Comparison of ENCODE assay signal across 1 cellular context in the genomic region with DNA sequence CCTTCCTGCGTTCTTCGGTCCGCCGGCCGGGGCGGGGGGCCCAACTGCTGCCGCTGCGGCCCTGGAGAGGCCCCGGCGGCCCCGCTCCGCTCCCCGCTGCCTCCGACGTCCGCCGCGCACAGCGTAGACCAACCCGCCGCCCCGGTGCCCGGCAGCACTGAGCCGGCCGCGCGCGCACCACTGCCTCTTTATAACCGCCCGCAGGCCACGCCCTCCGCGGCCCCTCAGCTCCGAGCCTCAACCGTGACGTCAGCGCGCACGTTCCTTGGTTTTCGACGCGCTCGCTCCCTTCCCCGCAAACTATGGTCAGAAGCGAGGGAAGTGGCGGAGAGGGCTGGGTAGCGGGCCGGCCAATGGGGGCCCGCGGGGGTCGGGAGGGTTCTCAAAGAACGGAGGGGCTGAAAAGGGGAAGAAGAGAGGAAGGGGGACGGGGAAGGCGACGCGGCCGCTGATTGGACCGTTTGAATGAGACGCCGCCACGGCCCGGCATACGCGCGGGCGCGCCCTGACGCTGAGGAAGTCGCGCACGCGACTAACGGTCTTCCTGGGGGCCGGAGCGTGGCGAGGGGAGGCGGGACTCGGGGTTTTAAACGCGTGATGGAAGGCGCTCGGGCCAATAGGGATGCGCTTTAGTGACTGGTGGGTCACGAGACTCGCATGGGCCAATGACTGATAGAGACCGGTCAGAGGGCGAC.
TF ChIP-seq lines count a peak whose summit lies in the region.

A gene (minus strand): TSS at position 164 of the 695 bp plus-strand sequence. CDS start 199 bp downstream, outside the sequence.

TF ChIP-seq in HepG2, 621 proteins besides CTCF, POLR2A, EP300 and RAD21 (continued from another document and continues in another):
- TF ChIP-seq, protein P1, sequence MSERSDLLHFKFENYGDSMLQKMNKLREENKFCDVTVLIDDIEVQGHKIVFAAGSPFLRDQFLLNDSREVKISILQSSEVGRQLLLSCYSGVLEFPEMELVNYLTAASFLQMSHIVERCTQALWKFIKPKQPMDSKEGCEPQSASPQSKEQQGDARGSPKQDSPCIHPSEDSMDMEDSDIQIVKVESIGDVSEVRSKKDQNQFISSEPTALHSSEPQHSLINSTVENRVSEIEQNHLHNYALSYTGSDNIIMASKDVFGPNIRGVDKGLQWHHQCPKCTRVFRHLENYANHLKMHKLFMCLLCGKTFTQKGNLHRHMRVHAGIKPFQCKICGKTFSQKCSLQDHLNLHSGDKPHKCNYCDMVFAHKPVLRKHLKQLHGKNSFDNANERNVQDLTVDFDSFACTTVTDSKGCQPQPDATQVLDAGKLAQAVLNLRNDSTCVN (CRISPR knock-in tag; IDR thresholded peaks at IDR 0.05; ENCODE audit: borderline replicate concordance) = no peak
- TF ChIP-seq, protein P2, sequence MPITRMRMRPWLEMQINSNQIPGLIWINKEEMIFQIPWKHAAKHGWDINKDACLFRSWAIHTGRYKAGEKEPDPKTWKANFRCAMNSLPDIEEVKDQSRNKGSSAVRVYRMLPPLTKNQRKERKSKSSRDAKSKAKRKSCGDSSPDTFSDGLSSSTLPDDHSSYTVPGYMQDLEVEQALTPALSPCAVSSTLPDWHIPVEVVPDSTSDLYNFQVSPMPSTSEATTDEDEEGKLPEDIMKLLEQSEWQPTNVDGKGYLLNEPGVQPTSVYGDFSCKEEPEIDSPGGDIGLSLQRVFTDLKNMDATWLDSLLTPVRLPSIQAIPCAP (CRISPR knock-in tag; IDR thresholded peaks at IDR 0.05; ENCODE audit: low read depth) = no peak
- no peak for TF ChIP-seq RCOR2 (CRISPR knock-in tag; IDR thresholded peaks at IDR 0.05)
- TF ChIP-seq, protein P3, sequence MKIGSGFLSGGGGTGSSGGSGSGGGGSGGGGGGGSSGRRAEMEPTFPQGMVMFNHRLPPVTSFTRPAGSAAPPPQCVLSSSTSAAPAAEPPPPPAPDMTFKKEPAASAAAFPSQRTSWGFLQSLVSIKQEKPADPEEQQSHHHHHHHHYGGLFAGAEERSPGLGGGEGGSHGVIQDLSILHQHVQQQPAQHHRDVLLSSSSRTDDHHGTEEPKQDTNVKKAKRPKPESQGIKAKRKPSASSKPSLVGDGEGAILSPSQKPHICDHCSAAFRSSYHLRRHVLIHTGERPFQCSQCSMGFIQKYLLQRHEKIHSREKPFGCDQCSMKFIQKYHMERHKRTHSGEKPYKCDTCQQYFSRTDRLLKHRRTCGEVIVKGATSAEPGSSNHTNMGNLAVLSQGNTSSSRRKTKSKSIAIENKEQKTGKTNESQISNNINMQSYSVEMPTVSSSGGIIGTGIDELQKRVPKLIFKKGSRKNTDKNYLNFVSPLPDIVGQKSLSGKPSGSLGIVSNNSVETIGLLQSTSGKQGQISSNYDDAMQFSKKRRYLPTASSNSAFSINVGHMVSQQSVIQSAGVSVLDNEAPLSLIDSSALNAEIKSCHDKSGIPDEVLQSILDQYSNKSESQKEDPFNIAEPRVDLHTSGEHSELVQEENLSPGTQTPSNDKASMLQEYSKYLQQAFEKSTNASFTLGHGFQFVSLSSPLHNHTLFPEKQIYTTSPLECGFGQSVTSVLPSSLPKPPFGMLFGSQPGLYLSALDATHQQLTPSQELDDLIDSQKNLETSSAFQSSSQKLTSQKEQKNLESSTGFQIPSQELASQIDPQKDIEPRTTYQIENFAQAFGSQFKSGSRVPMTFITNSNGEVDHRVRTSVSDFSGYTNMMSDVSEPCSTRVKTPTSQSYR (CRISPR knock-in tag; IDR thresholded peaks at IDR 0.05; ENCODE audit: borderline replicate concordance) = no peak
- TF ChIP-seq RORA (CRISPR knock-in tag; IDR thresholded peaks at IDR 0.05) = no peak
- no peak; the same call in 1 of the 2 replicates for TF ChIP-seq ZNF143 (CRISPR knock-in tag; IDR thresholded peaks at IDR 0.05)
- 0 out of 2 replicates have a peak, but pooled peaks have one; percentile 52 for TF ChIP-seq MAF1 (CRISPR knock-in tag; IDR thresholded peaks at IDR 0.05; ENCODE audit: borderline replicate concordance)
- TF ChIP-seq, protein P4, sequence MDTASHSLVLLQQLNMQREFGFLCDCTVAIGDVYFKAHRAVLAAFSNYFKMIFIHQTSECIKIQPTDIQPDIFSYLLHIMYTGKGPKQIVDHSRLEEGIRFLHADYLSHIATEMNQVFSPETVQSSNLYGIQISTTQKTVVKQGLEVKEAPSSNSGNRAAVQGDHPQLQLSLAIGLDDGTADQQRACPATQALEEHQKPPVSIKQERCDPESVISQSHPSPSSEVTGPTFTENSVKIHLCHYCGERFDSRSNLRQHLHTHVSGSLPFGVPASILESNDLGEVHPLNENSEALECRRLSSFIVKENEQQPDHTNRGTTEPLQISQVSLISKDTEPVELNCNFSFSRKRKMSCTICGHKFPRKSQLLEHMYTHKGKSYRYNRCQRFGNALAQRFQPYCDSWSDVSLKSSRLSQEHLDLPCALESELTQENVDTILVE (CRISPR knock-in tag; IDR thresholded peaks at IDR 0.05) = 0 out of 2 replicates have a peak, but pooled peaks have one; percentile 44
- no peak for TF ChIP-seq ISX (CRISPR knock-in tag; conservative IDR thresholded peaks at IDR 0.05)
- TF ChIP-seq, protein P5, sequence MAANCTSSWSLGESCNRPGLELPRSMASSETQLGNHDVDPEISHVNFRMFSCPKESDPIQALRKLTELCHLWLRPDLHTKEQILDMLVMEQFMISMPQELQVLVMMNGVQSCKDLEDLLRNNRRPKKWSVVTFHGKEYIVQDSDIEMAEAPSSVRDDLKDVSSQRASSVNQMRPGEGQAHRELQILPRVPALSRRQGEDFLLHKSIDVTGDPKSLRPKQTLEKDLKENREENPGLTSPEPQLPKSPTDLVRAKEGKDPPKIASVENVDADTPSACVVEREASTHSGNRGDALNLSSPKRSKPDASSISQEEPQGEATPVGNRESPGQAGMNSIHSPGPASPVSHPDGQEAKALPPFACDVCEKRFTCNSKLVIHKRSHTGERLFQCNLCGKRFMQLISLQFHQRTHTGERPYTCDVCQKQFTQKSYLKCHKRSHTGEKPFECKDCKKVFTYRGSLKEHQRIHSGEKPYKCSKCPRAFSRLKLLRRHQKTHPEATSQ (CRISPR knock-in tag; IDR thresholded peaks at IDR 0.05; ENCODE audit: borderline replicate concordance) = peak; percentile 55; the same call in 1 of the 2 replicates
- TF ChIP-seq CEBPB (IDR thresholded peaks at IDR 0.05; ENCODE audit: borderline replicate concordance, low read depth, low read length) = no peak
- TF ChIP-seq SATB2 (CRISPR knock-in tag; IDR thresholded peaks at IDR 0.05) = 0 out of 2 replicates have a peak, but pooled peaks have one; percentile 55
- TF ChIP-seq, protein P6, sequence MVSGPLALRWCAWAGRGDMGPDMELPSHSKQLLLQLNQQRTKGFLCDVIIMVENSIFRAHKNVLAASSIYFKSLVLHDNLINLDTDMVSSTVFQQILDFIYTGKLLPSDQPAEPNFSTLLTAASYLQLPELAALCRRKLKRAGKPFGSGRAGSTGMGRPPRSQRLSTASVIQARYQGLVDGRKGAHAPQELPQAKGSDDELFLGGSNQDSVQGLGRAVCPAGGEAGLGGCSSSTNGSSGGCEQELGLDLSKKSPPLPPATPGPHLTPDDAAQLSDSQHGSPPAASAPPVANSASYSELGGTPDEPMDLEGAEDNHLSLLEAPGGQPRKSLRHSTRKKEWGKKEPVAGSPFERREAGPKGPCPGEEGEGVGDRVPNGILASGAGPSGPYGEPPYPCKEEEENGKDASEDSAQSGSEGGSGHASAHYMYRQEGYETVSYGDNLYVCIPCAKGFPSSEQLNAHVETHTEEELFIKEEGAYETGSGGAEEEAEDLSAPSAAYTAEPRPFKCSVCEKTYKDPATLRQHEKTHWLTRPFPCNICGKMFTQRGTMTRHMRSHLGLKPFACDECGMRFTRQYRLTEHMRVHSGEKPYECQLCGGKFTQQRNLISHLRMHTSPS (CRISPR knock-in tag; IDR thresholded peaks at IDR 0.05; ENCODE audit: low read depth) = no peak
- TF ChIP-seq THYN1 (CRISPR knock-in tag; IDR thresholded peaks at IDR 0.05; ENCODE audit: borderline replicate concordance, low read depth) = no peak
- no peak; the same call in 1 of the 2 replicates for TF ChIP-seq TMF1 (CRISPR knock-in tag; IDR thresholded peaks at IDR 0.05; ENCODE audit: low read depth)
- TF ChIP-seq ZNF263 (CRISPR knock-in tag; IDR thresholded peaks at IDR 0.05) = no peak
- TF ChIP-seq ZNF570 (CRISPR knock-in tag; IDR thresholded peaks at IDR 0.05; ENCODE audit: borderline replicate concordance) = 0 out of 2 replicates have a peak, but pooled peaks have one; percentile 63
- TF ChIP-seq ZNF24 (IDR thresholded peaks at IDR 0.05) = no peak
- TF ChIP-seq ZFYVE20 (CRISPR knock-in tag; IDR thresholded peaks at IDR 0.05; ENCODE audit: borderline replicate concordance, low read depth) = no peak
- TF ChIP-seq, protein P7, sequence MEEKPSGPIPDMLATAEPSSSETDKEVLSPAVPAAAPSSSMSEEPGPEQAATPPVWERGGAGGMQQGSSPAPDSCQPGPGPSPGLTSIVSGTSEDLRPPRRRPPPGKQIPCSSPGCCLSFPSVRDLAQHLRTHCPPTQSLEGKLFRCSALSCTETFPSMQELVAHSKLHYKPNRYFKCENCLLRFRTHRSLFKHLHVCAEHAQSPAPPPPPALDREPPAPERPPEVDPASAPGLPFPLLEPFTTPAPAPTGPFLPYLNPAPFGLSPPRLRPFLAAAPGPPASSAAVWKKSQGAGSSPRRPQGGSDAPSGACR (CRISPR knock-in tag; IDR thresholded peaks at IDR 0.05) = no peak
- TF ChIP-seq ZNF138 (CRISPR knock-in tag; IDR thresholded peaks at IDR 0.05; ENCODE audit: low read depth) = no peak
- TF ChIP-seq, protein P8, sequence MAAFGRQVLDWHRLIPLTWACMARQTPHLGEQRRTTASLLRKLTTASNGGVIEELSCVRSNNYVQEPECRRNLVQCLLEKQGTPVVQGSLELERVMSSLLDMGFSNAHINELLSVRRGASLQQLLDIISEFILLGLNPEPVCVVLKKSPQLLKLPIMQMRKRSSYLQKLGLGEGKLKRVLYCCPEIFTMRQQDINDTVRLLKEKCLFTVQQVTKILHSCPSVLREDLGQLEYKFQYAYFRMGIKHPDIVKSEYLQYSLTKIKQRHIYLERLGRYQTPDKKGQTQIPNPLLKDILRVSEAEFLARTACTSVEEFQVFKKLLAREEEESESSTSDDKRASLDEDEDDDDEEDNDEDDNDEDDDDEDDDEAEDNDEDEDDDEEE (CRISPR knock-in tag; IDR thresholded peaks at IDR 0.05) = no peak
- TF ChIP-seq, protein P9, sequence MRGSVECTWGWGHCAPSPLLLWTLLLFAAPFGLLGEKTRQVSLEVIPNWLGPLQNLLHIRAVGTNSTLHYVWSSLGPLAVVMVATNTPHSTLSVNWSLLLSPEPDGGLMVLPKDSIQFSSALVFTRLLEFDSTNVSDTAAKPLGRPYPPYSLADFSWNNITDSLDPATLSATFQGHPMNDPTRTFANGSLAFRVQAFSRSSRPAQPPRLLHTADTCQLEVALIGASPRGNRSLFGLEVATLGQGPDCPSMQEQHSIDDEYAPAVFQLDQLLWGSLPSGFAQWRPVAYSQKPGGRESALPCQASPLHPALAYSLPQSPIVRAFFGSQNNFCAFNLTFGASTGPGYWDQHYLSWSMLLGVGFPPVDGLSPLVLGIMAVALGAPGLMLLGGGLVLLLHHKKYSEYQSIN (CRISPR knock-in tag; IDR thresholded peaks at IDR 0.05; ENCODE audit: borderline replicate concordance) = no peak
- no peak for TF ChIP-seq HES4 (CRISPR knock-in tag; IDR thresholded peaks at IDR 0.05; ENCODE audit: borderline replicate concordance)
- TF ChIP-seq, protein P10, sequence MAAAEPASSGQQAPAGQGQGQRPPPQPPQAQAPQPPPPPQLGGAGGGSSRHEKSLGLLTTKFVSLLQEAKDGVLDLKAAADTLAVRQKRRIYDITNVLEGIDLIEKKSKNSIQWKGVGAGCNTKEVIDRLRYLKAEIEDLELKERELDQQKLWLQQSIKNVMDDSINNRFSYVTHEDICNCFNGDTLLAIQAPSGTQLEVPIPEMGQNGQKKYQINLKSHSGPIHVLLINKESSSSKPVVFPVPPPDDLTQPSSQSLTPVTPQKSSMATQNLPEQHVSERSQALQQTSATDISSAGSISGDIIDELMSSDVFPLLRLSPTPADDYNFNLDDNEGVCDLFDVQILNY (CRISPR knock-in tag; conservative IDR thresholded peaks at IDR 0.05) = no peak
- TF ChIP-seq CREB1 (IDR thresholded peaks at IDR 0.05) = peak; percentile 98
- TF ChIP-seq CREB1 (CRISPR knock-in tag; IDR thresholded peaks at IDR 0.05) = peak; percentile 94
- no peak for TF ChIP-seq KAT7 (CRISPR knock-in tag; IDR thresholded peaks at IDR 0.05; ENCODE audit: borderline replicate concordance)
- no peak for TF ChIP-seq MAFK (conservative IDR thresholded peaks at IDR 0.05 in 1 of 2, IDR thresholded peaks at IDR 0.05 in 1 of 2; ENCODE audit: low read length in 2 of 2)
- TF ChIP-seq PAF1 (CRISPR knock-in tag; IDR thresholded peaks at IDR 0.05) = no peak
- TF ChIP-seq, protein P11, sequence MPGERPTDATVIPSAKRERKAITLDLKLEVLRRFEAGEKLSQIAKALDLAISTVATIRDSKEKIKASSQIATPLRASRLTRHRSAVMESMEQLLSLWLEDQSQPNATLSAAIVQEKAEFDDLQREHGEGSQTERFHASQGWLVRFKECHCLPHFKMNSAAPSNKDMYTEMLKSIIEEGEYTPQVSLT (CRISPR knock-in tag; IDR thresholded peaks at IDR 0.05; ENCODE audit: borderline replicate concordance, low read depth) = no peak
- TF ChIP-seq, protein P12, sequence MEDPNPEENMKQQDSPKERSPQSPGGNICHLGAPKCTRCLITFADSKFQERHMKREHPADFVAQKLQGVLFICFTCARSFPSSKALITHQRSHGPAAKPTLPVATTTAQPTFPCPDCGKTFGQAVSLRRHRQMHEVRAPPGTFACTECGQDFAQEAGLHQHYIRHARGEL (CRISPR knock-in tag; IDR thresholded peaks at IDR 0.05) = peak; percentile 35; the same call in 1 of the 2 replicates
- TF ChIP-seq NONO (IDR thresholded peaks at IDR 0.05) = no peak
- TF ChIP-seq NONO (CRISPR knock-in tag; conservative IDR thresholded peaks at IDR 0.05) = peak; percentile 76
- TF ChIP-seq, protein P13, sequence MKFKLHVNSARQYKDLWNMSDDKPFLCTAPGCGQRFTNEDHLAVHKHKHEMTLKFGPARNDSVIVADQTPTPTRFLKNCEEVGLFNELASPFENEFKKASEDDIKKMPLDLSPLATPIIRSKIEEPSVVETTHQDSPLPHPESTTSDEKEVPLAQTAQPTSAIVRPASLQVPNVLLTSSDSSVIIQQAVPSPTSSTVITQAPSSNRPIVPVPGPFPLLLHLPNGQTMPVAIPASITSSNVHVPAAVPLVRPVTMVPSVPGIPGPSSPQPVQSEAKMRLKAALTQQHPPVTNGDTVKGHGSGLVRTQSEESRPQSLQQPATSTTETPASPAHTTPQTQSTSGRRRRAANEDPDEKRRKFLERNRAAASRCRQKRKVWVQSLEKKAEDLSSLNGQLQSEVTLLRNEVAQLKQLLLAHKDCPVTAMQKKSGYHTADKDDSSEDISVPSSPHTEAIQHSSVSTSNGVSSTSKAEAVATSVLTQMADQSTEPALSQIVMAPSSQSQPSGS (CRISPR knock-in tag; IDR thresholded peaks at IDR 0.05) = peak; percentile 76
- no peak for TF ChIP-seq ARID2 (CRISPR knock-in tag; IDR thresholded peaks at IDR 0.05; ENCODE audit: borderline replicate concordance)
- no peak for TF ChIP-seq TOPORS (CRISPR knock-in tag; IDR thresholded peaks at IDR 0.05)
- TF ChIP-seq ZSCAN20 (CRISPR knock-in tag; IDR thresholded peaks at IDR 0.05; ENCODE audit: borderline replicate concordance) = 0 out of 2 replicates have a peak, but pooled peaks have one; percentile 81
- TF ChIP-seq ETV6 (CRISPR knock-in tag; conservative IDR thresholded peaks at IDR 0.05) = 0 out of 2 replicates have a peak, but pooled peaks have one; percentile 57
